Comparison of ENCODE assay signal across 1 cellular context in genomic region chr2:109069430-109070194, GRCh38.
A peak's percentile ranks its signal among the peaks of the same experiment; 100 is the strongest.
TF ChIP-seq lines count a peak whose summit lies in the region.

No MANE protein-coding gene starts in this region.

TF ChIP-seq in HepG2, 621 proteins besides CTCF, POLR2A, EP300 and RAD21 (continued from another document and continues in another):
- no peak for TF ChIP-seq MAFK (conservative IDR thresholded peaks at IDR 0.05 in 1 of 2, IDR thresholded peaks at IDR 0.05 in 1 of 2; ENCODE audit: low read length in 2 of 2)
- TF ChIP-seq FOSL1 (CRISPR knock-in tag; IDR thresholded peaks at IDR 0.05; ENCODE audit: borderline replicate concordance) = no peak
- TF ChIP-seq, protein P1, sequence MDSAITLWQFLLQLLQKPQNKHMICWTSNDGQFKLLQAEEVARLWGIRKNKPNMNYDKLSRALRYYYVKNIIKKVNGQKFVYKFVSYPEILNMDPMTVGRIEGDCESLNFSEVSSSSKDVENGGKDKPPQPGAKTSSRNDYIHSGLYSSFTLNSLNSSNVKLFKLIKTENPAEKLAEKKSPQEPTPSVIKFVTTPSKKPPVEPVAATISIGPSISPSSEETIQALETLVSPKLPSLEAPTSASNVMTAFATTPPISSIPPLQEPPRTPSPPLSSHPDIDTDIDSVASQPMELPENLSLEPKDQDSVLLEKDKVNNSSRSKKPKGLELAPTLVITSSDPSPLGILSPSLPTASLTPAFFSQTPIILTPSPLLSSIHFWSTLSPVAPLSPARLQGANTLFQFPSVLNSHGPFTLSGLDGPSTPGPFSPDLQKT (CRISPR knock-in tag; IDR thresholded peaks at IDR 0.05; ENCODE audit: borderline replicate concordance) = no peak
- TF ChIP-seq HOXA9 (CRISPR knock-in tag; IDR thresholded peaks at IDR 0.05; ENCODE audit: borderline replicate concordance) = no peak
- TF ChIP-seq MBD4 (IDR thresholded peaks at IDR 0.05; ENCODE audit: borderline replicate concordance, low read length) = no peak
- no peak for TF ChIP-seq ZNF616 (CRISPR knock-in tag; IDR thresholded peaks at IDR 0.05; ENCODE audit: low read depth)
- no peak for TF ChIP-seq ZNF136 (CRISPR knock-in tag; IDR thresholded peaks at IDR 0.05; ENCODE audit: low read depth)
- TF ChIP-seq POLR2AphosphoS2 (IDR thresholded peaks at IDR 0.05; ENCODE audit: low read depth, low read length) = no peak
- TF ChIP-seq ZNF30 (CRISPR knock-in tag; IDR thresholded peaks at IDR 0.05) = no peak
- TF ChIP-seq MIER2 (CRISPR knock-in tag; IDR thresholded peaks at IDR 0.05) = no peak
- TF ChIP-seq RNF2 (conservative IDR thresholded peaks at IDR 0.05; ENCODE audit: low read depth) = no peak
- no peak for TF ChIP-seq NFIB (CRISPR knock-in tag; IDR thresholded peaks at IDR 0.05; ENCODE audit: borderline replicate concordance)
- no peak for TF ChIP-seq POGZ (CRISPR knock-in tag; IDR thresholded peaks at IDR 0.05)
- TF ChIP-seq ZNF816 (CRISPR knock-in tag; IDR thresholded peaks at IDR 0.05; ENCODE audit: borderline replicate concordance) = no peak
- TF ChIP-seq SUZ12 (IDR thresholded peaks at IDR 0.05; ENCODE audit: low read depth, low read length) = no peak
- peak; percentile 54 for TF ChIP-seq ZNF331 (CRISPR knock-in tag; IDR thresholded peaks at IDR 0.05)
- TF ChIP-seq ARNTL (CRISPR knock-in tag; IDR thresholded peaks at IDR 0.05) = no peak
- TF ChIP-seq FOSL2 (CRISPR knock-in tag; IDR thresholded peaks at IDR 0.05) = no peak
- 0 out of 2 replicates have a peak, but pooled peaks have one; percentile 17 for TF ChIP-seq SAP130 (CRISPR knock-in tag; IDR thresholded peaks at IDR 0.05; ENCODE audit: low read depth)
- TF ChIP-seq, protein P2, sequence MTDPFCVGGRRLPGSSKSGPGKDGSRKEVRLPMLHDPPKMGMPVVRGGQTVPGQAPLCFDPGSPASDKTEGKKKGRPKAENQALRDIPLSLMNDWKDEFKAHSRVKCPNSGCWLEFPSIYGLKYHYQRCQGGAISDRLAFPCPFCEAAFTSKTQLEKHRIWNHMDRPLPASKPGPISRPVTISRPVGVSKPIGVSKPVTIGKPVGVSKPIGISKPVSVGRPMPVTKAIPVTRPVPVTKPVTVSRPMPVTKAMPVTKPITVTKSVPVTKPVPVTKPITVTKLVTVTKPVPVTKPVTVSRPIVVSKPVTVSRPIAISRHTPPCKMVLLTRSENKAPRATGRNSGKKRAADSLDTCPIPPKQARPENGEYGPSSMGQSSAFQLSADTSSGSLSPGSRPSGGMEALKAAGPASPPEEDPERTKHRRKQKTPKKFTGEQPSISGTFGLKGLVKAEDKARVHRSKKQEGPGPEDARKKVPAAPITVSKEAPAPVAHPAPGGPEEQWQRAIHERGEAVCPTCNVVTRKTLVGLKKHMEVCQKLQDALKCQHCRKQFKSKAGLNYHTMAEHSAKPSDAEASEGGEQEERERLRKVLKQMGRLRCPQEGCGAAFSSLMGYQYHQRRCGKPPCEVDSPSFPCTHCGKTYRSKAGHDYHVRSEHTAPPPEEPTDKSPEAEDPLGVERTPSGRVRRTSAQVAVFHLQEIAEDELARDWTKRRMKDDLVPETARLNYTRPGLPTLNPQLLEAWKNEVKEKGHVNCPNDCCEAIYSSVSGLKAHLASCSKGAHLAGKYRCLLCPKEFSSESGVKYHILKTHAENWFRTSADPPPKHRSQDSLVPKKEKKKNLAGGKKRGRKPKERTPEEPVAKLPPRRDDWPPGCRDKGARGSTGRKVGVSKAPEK (CRISPR knock-in tag; IDR thresholded peaks at IDR 0.05; ENCODE audit: borderline replicate concordance) = peak; percentile 18; the same call in 1 of the 2 replicates
- TF ChIP-seq ELF1 (CRISPR knock-in tag; IDR thresholded peaks at IDR 0.05) = no peak
- TF ChIP-seq ZNF761 (CRISPR knock-in tag; conservative IDR thresholded peaks at IDR 0.05) = peak; percentile 63; the same call in 1 of the 2 replicates
- TF ChIP-seq FIP1L1 (IDR thresholded peaks at IDR 0.05; ENCODE audit: borderline replicate concordance, insufficient read depth, low read depth, low read length) = no peak
- peak; percentile 45 for TF ChIP-seq BCL6 (CRISPR knock-in tag; IDR thresholded peaks at IDR 0.05)
- TF ChIP-seq CENPT (CRISPR knock-in tag; IDR thresholded peaks at IDR 0.05; ENCODE audit: low read depth) = no peak
- TF ChIP-seq RFXAP (CRISPR knock-in tag; IDR thresholded peaks at IDR 0.05; ENCODE audit: borderline replicate concordance) = no peak
- TF ChIP-seq ZMAT3 (CRISPR knock-in tag; conservative IDR thresholded peaks at IDR 0.05) = no peak
- no peak for TF ChIP-seq DR1 (CRISPR knock-in tag; IDR thresholded peaks at IDR 0.05)
- TF ChIP-seq SALL2 (CRISPR knock-in tag; IDR thresholded peaks at IDR 0.05) = no peak
- no peak for TF ChIP-seq AHDC1 (CRISPR knock-in tag; IDR thresholded peaks at IDR 0.05; ENCODE audit: borderline replicate concordance)
- TF ChIP-seq CHD2 (IDR thresholded peaks at IDR 0.05; ENCODE audit: low read depth, low read length) = no peak
- TF ChIP-seq ZNF572 (CRISPR knock-in tag; IDR thresholded peaks at IDR 0.05) = no peak
- TF ChIP-seq ZBTB21 (CRISPR knock-in tag; IDR thresholded peaks at IDR 0.05) = no peak
- TF ChIP-seq NFE2 (CRISPR knock-in tag; IDR thresholded peaks at IDR 0.05) = no peak
- TF ChIP-seq ATF2 (CRISPR knock-in tag; IDR thresholded peaks at IDR 0.05) = no peak
- TF ChIP-seq ISX (CRISPR knock-in tag; conservative IDR thresholded peaks at IDR 0.05) = no peak
- TF ChIP-seq ZNF207 (IDR thresholded peaks at IDR 0.05; ENCODE audit: borderline replicate concordance) = no peak
- no peak for TF ChIP-seq ZNF253 (CRISPR knock-in tag; IDR thresholded peaks at IDR 0.05; ENCODE audit: borderline replicate concordance)
- no peak for TF ChIP-seq MTF2 (CRISPR knock-in tag; IDR thresholded peaks at IDR 0.05; ENCODE audit: borderline replicate concordance)
- no peak for TF ChIP-seq XBP1 (CRISPR knock-in tag; IDR thresholded peaks at IDR 0.05)
- 0 out of 2 replicates have a peak, but pooled peaks have one; percentile 35 for TF ChIP-seq SPEN (CRISPR knock-in tag; IDR thresholded peaks at IDR 0.05; ENCODE audit: low read depth)
- no peak for TF ChIP-seq IKZF4 (CRISPR knock-in tag; IDR thresholded peaks at IDR 0.05; ENCODE audit: borderline replicate concordance, low read depth, not compliant biosample characterization)
- peak; percentile 15; the same call in 1 of the 2 replicates for TF ChIP-seq NCOA2 (CRISPR knock-in tag; IDR thresholded peaks at IDR 0.05)
- TF ChIP-seq, protein P3, sequence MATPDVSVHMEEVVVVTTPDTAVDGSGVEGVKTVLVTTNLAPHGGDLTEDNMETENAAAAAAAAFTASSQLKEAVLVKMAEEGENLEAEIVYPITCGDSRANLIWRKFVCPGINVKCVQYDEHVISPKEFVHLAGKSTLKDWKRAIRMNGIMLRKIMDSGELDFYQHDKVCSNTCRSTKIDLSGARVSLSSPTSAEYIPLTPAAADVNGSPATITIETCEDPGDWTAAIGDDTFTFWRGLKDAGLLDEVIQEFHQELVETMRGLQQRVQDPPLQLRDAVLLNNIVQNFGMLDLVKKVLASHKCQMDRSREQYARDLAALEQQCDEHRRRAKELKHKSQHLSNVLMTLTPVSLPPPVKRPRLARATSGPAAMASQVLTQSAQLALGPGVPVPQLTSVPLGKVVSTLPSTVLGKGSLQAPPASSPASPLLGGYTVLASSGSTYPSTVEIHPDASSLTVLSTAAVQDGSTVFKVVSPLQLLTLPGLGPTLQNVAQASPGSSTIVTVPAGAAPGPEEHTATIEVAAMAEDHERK (CRISPR knock-in tag; IDR thresholded peaks at IDR 0.05; ENCODE audit: low read depth) = no peak
- no peak for TF ChIP-seq ZNF891 (CRISPR knock-in tag; IDR thresholded peaks at IDR 0.05)
- no peak for TF ChIP-seq ZNF230 (CRISPR knock-in tag; IDR thresholded peaks at IDR 0.05)
- TF ChIP-seq PCBP1 (IDR thresholded peaks at IDR 0.05; ENCODE audit: borderline replicate concordance, low read depth, low read length) = no peak
- TF ChIP-seq FLYWCH1 (CRISPR knock-in tag; IDR thresholded peaks at IDR 0.05) = no peak
- TF ChIP-seq KMT2B (CRISPR knock-in tag; IDR thresholded peaks at IDR 0.05) = no peak
- peak; percentile 47 for TF ChIP-seq XRCC5 (optimal IDR thresholded peaks at IDR 0.05; ENCODE audit: low read length)
- TF ChIP-seq HMGXB4 (CRISPR knock-in tag; IDR thresholded peaks at IDR 0.05; ENCODE audit: borderline replicate concordance in 1 of 2, low read depth in 1 of 2) = no peak
- TF ChIP-seq ZNF446 (CRISPR knock-in tag; IDR thresholded peaks at IDR 0.05) = no peak
- no peak for TF ChIP-seq PHF5A (CRISPR knock-in tag; IDR thresholded peaks at IDR 0.05; ENCODE audit: low read depth, unreplicated experiment)
- TF ChIP-seq KLF6 (CRISPR knock-in tag; IDR thresholded peaks at IDR 0.05) = no peak
- TF ChIP-seq KLF12 (CRISPR knock-in tag; IDR thresholded peaks at IDR 0.05; ENCODE audit: borderline replicate concordance) = no peak
- TF ChIP-seq MED13 (CRISPR knock-in tag; IDR thresholded peaks at IDR 0.05) = no peak
- TF ChIP-seq, protein P4, sequence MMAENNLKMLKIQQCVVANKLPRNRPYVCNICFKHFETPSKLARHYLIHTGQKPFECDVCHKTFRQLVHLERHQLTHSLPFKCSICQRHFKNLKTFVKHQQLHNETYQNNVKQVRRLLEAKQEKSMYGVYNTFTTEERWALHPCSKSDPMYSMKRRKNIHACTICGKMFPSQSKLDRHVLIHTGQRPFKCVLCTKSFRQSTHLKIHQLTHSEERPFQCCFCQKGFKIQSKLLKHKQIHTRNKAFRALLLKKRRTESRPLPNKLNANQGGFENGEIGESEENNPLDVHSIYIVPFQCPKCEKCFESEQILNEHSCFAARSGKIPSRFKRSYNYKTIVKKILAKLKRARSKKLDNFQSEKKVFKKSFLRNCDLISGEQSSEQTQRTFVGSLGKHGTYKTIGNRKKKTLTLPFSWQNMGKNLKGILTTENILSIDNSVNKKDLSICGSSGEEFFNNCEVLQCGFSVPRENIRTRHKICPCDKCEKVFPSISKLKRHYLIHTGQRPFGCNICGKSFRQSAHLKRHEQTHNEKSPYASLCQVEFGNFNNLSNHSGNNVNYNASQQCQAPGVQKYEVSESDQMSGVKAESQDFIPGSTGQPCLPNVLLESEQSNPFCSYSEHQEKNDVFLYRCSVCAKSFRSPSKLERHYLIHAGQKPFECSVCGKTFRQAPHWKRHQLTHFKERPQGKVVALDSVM (CRISPR knock-in tag; IDR thresholded peaks at IDR 0.05) = no peak
